8 cellular contexts compared by ENCODE assay signal in genomic region chr12:132907789-132908144, GRCh38. TPM values are rescaled to one million over a fixed set of nuclear protein-coding genes. Genes with fewer than 3 reads are reported as not detected.
A peak's percentile ranks its signal among the peaks of the same experiment; 100 is the strongest.
DNase-seq lines count a peak whose midpoint lies in the region; ATAC-seq and TF ChIP-seq lines count a peak whose summit lies in the region.
"Not testable (repeated sequence)": the region's sequence is repeated elsewhere in the genome, so short reads cannot be mapped to it uniquely, and the experiment has no call there.

No MANE protein-coding gene starts in this region.

- not testable (repeated sequence) for ATAC-seq in activated CD4-positive, alpha-beta T cell treated with anti-CD3 and anti-CD28 coated beads for 36 hours; stimulated activated naive B cell treated with anti-CD40 and anti-IgM and Interleukin-4, amounts not matched to agents 10 μg/mL and 1 μg/mL and 100 μg/mL, for 72 hours (replicated peaks)

- peak overlapping the region; percentile 94 for H3K4me3 ChIP-seq in AG09309 (ENCODE audit: control insufficient read depth, low read depth, low read length)
- H3K4me3 ChIP-seq in astrocyte of the spinal cord (ENCODE audit: low read depth, low read length) = peak overlapping the region; percentile 72
- H3K4me3 ChIP-seq in epithelial cell of proximal tubule (ENCODE audit: low read depth, low read length) = peak overlapping the region; percentile 81
- peak overlapping the region; percentile 79 for H3K4me3 ChIP-seq in iPS-20b (ENCODE audit: low read length)

- not testable (repeated sequence) for H3K36me3 ChIP-seq in iPS-20b (ENCODE audit: insufficient read depth, low read depth, low read length)

- CTCF ChIA-PET in activated CD4-positive, alpha-beta T cell treated with anti-CD3 and anti-CD28 coated beads for 36 hours (lab: Charles Lee) = interaction anchor here (1.2 kb wide), 1 partner anchor 137 kb away, joined by 4 read pairs; no protein-coding TSS in a partner anchor

- H3K4me1 Mint-ChIP-seq in HFFc6 (ENCODE audit: low read depth); nephron progenitor cell: not testable (repeated sequence)
- H3K4me1 Mint-ChIP-seq in activated CD4-positive, alpha-beta T cell treated with anti-CD3 and anti-CD28 coated beads for 36 hours = peaks cover 18% of the 10 kb centered on the region
- peaks cover 3 to 16% of the 10 kb centered on the region in 2 donors for H3K4me1 Mint-ChIP-seq in stimulated activated naive B cell treated with anti-CD40 and anti-IgM and Interleukin-4, amounts not matched to agents 10 μg/mL and 1 μg/mL and 100 μg/mL, for 72 hours

- H3K36me3 Mint-ChIP-seq in HFFc6 (ENCODE audit: low read depth) (peaks cover 24% of the 10 kb centered on the region), nephron progenitor cell (ENCODE audit: low read depth) (peaks cover 21% of the 10 kb centered on the region)
- peaks cover 14% of the 10 kb centered on the region for H3K36me3 Mint-ChIP-seq in activated CD4-positive, alpha-beta T cell treated with anti-CD3 and anti-CD28 coated beads for 36 hours (ENCODE audit: low read depth)
- H3K36me3 Mint-ChIP-seq in stimulated activated naive B cell treated with anti-CD40 and anti-IgM and Interleukin-4, amounts not matched to agents 10 μg/mL and 1 μg/mL and 100 μg/mL, for 72 hours = peaks cover 11 to 18% of the 10 kb centered on the region in 2 donors

- H3K9me3 Mint-ChIP-seq in HFFc6 (peaks cover 83% of the 10 kb centered on the region), nephron progenitor cell (peaks cover 93% of the 10 kb centered on the region)
- not testable (repeated sequence) for H3K9me3 Mint-ChIP-seq in activated CD4-positive, alpha-beta T cell treated with anti-CD3 and anti-CD28 coated beads for 36 hours (ENCODE audit: low read depth)
- peaks cover 8 to 12% of the 10 kb centered on the region in 2 donors for H3K9me3 Mint-ChIP-seq in stimulated activated naive B cell treated with anti-CD40 and anti-IgM and Interleukin-4, amounts not matched to agents 10 μg/mL and 1 μg/mL and 100 μg/mL, for 72 hours

- POLR2A ChIA-PET in activated CD4-positive, alpha-beta T cell treated with anti-CD3 and anti-CD28 coated beads for 36 hours (lab: Charles Lee) = not testable (repeated sequence)

- peak overlapping the region; percentile 58; the same call in 1 of the 2 replicates for H3K9ac ChIP-seq in iPS-20b (ENCODE audit: low read depth, low read length)

- intact Hi-C loops in activated CD4-positive, alpha-beta T cell treated with anti-CD3 and anti-CD28 coated beads for 36 hours (cut with DNase I, micrococcal nuclease) = loop anchor here (1.0 to 5.0 kb wide), 12 partner anchors 20 to 223 kb away; partner anchors contain the start of genes CHFR (in 2 of the 2), GOLGA3 (in 2 of the 2), ZNF140 (in 2 of the 2) and ZNF26 (in 2 of the 2)

- H3K27me3 Mint-ChIP-seq in HFFc6 (ENCODE audit: insufficient read depth); activated CD4-positive, alpha-beta T cell treated with anti-CD3 and anti-CD28 coated beads for 36 hours: not testable (repeated sequence)
- peaks cover 45% of the 10 kb centered on the region for H3K27me3 Mint-ChIP-seq in nephron progenitor cell (ENCODE audit: low read depth, poor library complexity)
- peaks cover 11 to 25% of the 10 kb centered on the region in 2 donors for H3K27me3 Mint-ChIP-seq in stimulated activated naive B cell treated with anti-CD40 and anti-IgM and Interleukin-4, amounts not matched to agents 10 μg/mL and 1 μg/mL and 100 μg/mL, for 72 hours

- peak overlapping the region; percentile 74; the same call in 1 of the 2 replicates for H3K4me3 Mint-ChIP-seq in HFFc6
- peak overlapping the region; percentile 84 for H3K4me3 Mint-ChIP-seq in activated CD4-positive, alpha-beta T cell treated with anti-CD3 and anti-CD28 coated beads for 36 hours
- peak overlapping the region; percentile 88 for H3K4me3 Mint-ChIP-seq in nephron progenitor cell
- H3K4me3 Mint-ChIP-seq in stimulated activated naive B cell treated with anti-CD40 and anti-IgM and Interleukin-4, amounts not matched to agents 10 μg/mL and 1 μg/mL and 100 μg/mL, for 72 hours = peak overlapping the region; percentile 86 to 92

- not testable (repeated sequence) for H3K4me1 ChIP-seq in iPS-20b (ENCODE audit: insufficient read depth, low read length)

- peaks cover 16% of the 10 kb centered on the region for H3K9me3 ChIP-seq in iPS-20b (ENCODE audit: insufficient read depth, low read depth, low read length)

- not testable (repeated sequence) for DNase-seq in AG09309 (ENCODE audit: low read depth); HFFc6; activated CD4-positive, alpha-beta T cell treated with anti-CD3 and anti-CD28 coated beads for 36 hours; astrocyte of the spinal cord (ENCODE audit: low read depth, low spot score); epithelial cell of proximal tubule (ENCODE audit: low read depth); nephron progenitor cell; stimulated activated naive B cell treated with anti-CD40 and anti-IgM and Interleukin-4, amounts not matched to agents 10 μg/mL and 1 μg/mL and 100 μg/mL, for 72 hours

- not testable (repeated sequence) for H3K27ac ChIP-seq in iPS-20b (ENCODE audit: low read length)

- peaks cover 23% of the 10 kb centered on the region for H3K27me3 ChIP-seq in iPS-20b (ENCODE audit: insufficient read depth, low read length)

- in situ Hi-C loops in astrocyte of the spinal cord (cut with HindIII; ENCODE audit: low sequenced_read_pairs) = not testable (repeated sequence)

- not testable (repeated sequence) for H3K27ac Mint-ChIP-seq in HFFc6, nephron progenitor cell
- peak overlapping the region; percentile 73 for H3K27ac Mint-ChIP-seq in activated CD4-positive, alpha-beta T cell treated with anti-CD3 and anti-CD28 coated beads for 36 hours
- peak overlapping the region; percentile 91 for H3K27ac Mint-ChIP-seq in stimulated activated naive B cell treated with anti-CD40 and anti-IgM and Interleukin-4, amounts not matched to agents 10 μg/mL and 1 μg/mL and 100 μg/mL, for 72 hours

- TF ChIP-seq CTCF in AG09309 (IDR thresholded peaks at IDR 0.05; ENCODE audit: control insufficient read depth, insufficient read depth, low read depth, low read length, missing control alignments); HFFc6 (IDR thresholded peaks at IDR 0.05); astrocyte of the spinal cord (IDR thresholded peaks at IDR 0.05; ENCODE audit: low read depth, low read length); epithelial cell of proximal tubule (conservative IDR thresholded peaks at IDR 0.05; ENCODE audit: low read depth, low read length); nephron progenitor cell (IDR thresholded peaks at IDR 0.05): not testable (repeated sequence)

RNA-seq across cellular contexts. Expression of gene CHFR, which starts 20.4 kb away (rescaled TPM):
- 10 to 100 TPM; 23.1 to 30.0 (median 26.2) TPM for total RNA-seq in HFFc6 (2021; fragmentation: NEBNext Ultra II Directional; extraction: Animal tissue kit (Norgen Biotek cat#: 25700))
- total RNA-seq in activated CD4-positive, alpha-beta T cell treated with anti-CD3 and anti-CD28 coated beads for 36 hours = 10 to 100 TPM; 36.5 to 36.8 TPM
- 26.2 and 35.7 TPM in 2 replicates for total RNA-seq in epithelial cell of proximal tubule

RNA-seq across cellular contexts. Expression of gene ZNF605, which starts 48.3 kb away (rescaled TPM):
- total RNA-seq in HFFc6 (2021; fragmentation: NEBNext Ultra II Directional; extraction: Animal tissue kit (Norgen Biotek cat#: 25700)) = 10 to 100 TPM in 1 of 6 experiments, 1 to 10 TPM in 5; 6.2 to 11.8 (median 7.6) TPM
- total RNA-seq in activated CD4-positive, alpha-beta T cell treated with anti-CD3 and anti-CD28 coated beads for 36 hours = 1 to 10 TPM; 8.0 to 8.3 TPM
- total RNA-seq in epithelial cell of proximal tubule = 3.7 and 5.1 TPM in 2 replicates
